Comparison of ENCODE assay signal across 1 cellular context in genomic region chr3:101531473-101532086, GRCh38.
TF ChIP-seq lines count a peak whose summit lies in the region.

No MANE protein-coding gene starts in this region.

TF ChIP-seq in SK-N-SH treated with all-trans-retinoic acid at 6 μM for 48 hours, 23 proteins besides CTCF, POLR2A, EP300 and RAD21 (continued from another document):
- no peak for TF ChIP-seq ZNF8 (CRISPR knock-in tag; IDR thresholded peaks at IDR 0.05)
- TF ChIP-seq CSRNP3 (CRISPR knock-in tag; IDR thresholded peaks at IDR 0.05), result no peak
- TF ChIP-seq ZC3H10 (CRISPR knock-in tag; IDR thresholded peaks at IDR 0.05), result no peak
- no peak for TF ChIP-seq ZNF565 (CRISPR knock-in tag; conservative IDR thresholded peaks at IDR 0.05; ENCODE audit: low read depth)
- TF ChIP-seq, protein P1, sequence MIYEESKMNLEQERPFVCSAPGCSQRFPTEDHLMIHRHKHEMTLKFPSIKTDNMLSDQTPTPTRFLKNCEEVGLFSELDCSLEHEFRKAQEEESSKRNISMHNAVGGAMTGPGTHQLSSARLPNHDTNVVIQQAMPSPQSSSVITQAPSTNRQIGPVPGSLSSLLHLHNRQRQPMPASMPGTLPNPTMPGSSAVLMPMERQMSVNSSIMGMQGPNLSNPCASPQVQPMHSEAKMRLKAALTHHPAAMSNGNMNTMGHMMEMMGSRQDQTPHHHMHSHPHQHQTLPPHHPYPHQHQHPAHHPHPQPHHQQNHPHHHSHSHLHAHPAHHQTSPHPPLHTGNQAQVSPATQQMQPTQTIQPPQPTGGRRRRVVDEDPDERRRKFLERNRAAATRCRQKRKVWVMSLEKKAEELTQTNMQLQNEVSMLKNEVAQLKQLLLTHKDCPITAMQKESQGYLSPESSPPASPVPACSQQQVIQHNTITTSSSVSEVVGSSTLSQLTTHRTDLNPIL (CRISPR knock-in tag; IDR thresholded peaks at IDR 0.05; ENCODE audit: low read depth), result no peak
- no peak for TF ChIP-seq ZFP3 (CRISPR knock-in tag; IDR thresholded peaks at IDR 0.05)
- no peak for TF ChIP-seq BACH2 (CRISPR knock-in tag; IDR thresholded peaks at IDR 0.05; ENCODE audit: borderline replicate concordance)
